ENCODE assay signal across 27 cellular contexts in the genomic region with DNA sequence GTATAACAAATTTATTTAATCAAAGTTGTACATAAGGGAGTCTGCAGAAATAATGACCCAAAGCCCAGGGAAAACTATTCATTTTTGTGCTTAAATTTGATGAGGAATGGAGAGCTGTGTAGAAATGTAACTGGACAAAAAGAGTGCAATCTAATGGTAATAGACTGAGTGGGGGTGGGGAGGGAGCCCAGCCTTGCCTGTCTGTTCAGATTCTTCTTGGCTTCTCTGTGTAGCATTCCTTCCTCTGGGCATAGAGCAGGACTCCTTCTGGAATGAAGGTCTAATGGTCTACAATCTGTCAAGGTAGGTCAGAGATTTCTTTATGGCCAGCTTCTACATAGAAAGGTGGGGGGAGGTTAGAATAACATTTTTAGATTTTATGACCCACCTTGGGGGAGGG.
"Had no signal": no experiment of that assay in that cellular context is flagged by ENCODE, and none has a peak within 500 bp of the region (broad histone marks: within the 10 kb centered on the region; RNA-seq: fewer than 3 reads in every experiment).

No MANE protein-coding gene starts in this region.

- H3K4me1 ChIP-seq: stomach, suprapubic skin, testis, thyroid gland, tibial artery, tibial nerve, transverse colon, upper lobe of left lung, upper lobe of right lung, uterus, vagina had no signal

- H3K27ac Mint-ChIP-seq: stimulated activated effector memory CD8-positive, alpha-beta T cell treated with anti-CD3 and anti-CD28 coated beads, Interleukin-12 subunit alpha, Interleukin-12 subunit beta, amount 100 ng/mL, for 72 hours; stimulated activated memory B cell treated with anti-CD40 and anti-IgM and Interleukin-4, amounts not matched to agents 10 μg/mL and 1 μg/mL and 100 μg/mL, for 72 hours; stimulated activated naive B cell treated with anti-CD40 and anti-IgM and Interleukin-4, amounts not matched to agents 10 μg/mL and 1 μg/mL and 100 μg/mL, for 72 hours; stimulated activated naive CD8-positive, alpha-beta T cell treated with anti-CD3 and anti-CD28 coated beads, Interleukin-15, amount 100 ng/mL, for 72 hours; stimulated activated naive CD8-positive, alpha-beta T cell treated with anti-CD3 and anti-CD28 coated beads, Interleukin-15, Interleukin-2, amounts not matched to agents 100 ng/mL and 50 ng/mL, for 24 hours; type B pancreatic cell had no signal

- H3K9me3 Mint-ChIP-seq: type B pancreatic cell had no signal

- H3K27me3 Mint-ChIP-seq: stimulated activated memory B cell treated with anti-CD40 and anti-IgM and Interleukin-4, amounts not matched to agents 10 μg/mL and 1 μg/mL and 100 μg/mL, for 72 hours; stimulated activated naive B cell treated with anti-CD40 and anti-IgM and Interleukin-4, amounts not matched to agents 10 μg/mL and 1 μg/mL and 100 μg/mL, for 72 hours; stimulated activated naive CD8-positive, alpha-beta T cell treated with anti-CD3 and anti-CD28 coated beads, Interleukin-15, amount 100 ng/mL, for 72 hours; stimulated activated naive CD8-positive, alpha-beta T cell treated with anti-CD3 and anti-CD28 coated beads, Interleukin-15, Interleukin-2, amounts not matched to agents 100 ng/mL and 50 ng/mL, for 24 hours; type B pancreatic cell had no signal

- DNase-seq: stimulated activated CD4-positive, alpha-beta T cell treated with anti-CD3 and anti-CD28 coated beads, Interleukin-2, amount 100 ng/mL, for 48 hours; stimulated activated CD4-positive, alpha-beta T cell treated with anti-CD3 and anti-CD28 coated beads, Interleukin-4, amount 100 ng/mL, for 1 hour; stimulated activated CD4-positive, alpha-beta T cell treated with anti-CD3 and anti-CD28 coated beads, Interleukin-4, amount 100 ng/mL, for 24 hours; stimulated activated CD4-positive, alpha-beta T cell treated with anti-CD3 and anti-CD28 coated beads, Interleukin-4, amount 100 ng/mL, for 4 hours; stimulated activated CD8-positive, alpha-beta memory T cell treated with anti-CD3 and anti-CD28 coated beads, Interleukin-4, amount 100 ng/mL, for 48 hours; stimulated activated naive B cell treated with anti-CD40 and anti-IgM and Interleukin-4, amounts not matched to agents 10 μg/mL and 1 μg/mL and 100 μg/mL, for 72 hours; stimulated activated naive CD4-positive, alpha-beta T cell; stimulated activated naive CD4-positive, alpha-beta T cell treated with Interleukin-2 at 50 U/mL for 16 hours; stimulated activated naive CD8-positive, alpha-beta T cell treated with anti-CD3 and anti-CD28 coated beads, Interleukin-15, amount 100 ng/mL, for 72 hours; stimulated activated naive CD8-positive, alpha-beta T cell treated with anti-CD3 and anti-CD28 coated beads, Interleukin-15, Interleukin-2, amounts not matched to agents 100 U/mL and 50 U/mL, for 24 hours; stomach; substantia nigra; testis; thyroid gland; tibial artery; transverse colon; upper lobe of left lung; upper lobe of right lung; uterus had no signal

- H3K27me3 ChIP-seq: stomach, suprapubic skin, testis, thyroid gland, tibial artery, tibial nerve, transverse colon, upper lobe of left lung, upper lobe of right lung, uterus, vagina had no signal

- ATAC-seq: stimulated activated effector memory CD8-positive, alpha-beta T cell treated with anti-CD3 and anti-CD28 coated beads, Interleukin-12 subunit alpha, Interleukin-12 subunit beta, amount 100 ng/mL, for 72 hours; stimulated activated memory B cell treated with anti-CD40 and anti-IgM and Interleukin-4, amounts not matched to agents 10 μg/mL and 1 μg/mL and 100 μg/mL, for 72 hours; stimulated activated naive B cell treated with anti-CD40 and anti-IgM and Interleukin-4, amounts not matched to agents 10 μg/mL and 1 μg/mL and 100 μg/mL, for 72 hours; stimulated activated naive CD8-positive, alpha-beta T cell treated with anti-CD3 and anti-CD28 coated beads, Interleukin-15, amount 100 ng/mL, for 72 hours; stimulated activated naive CD8-positive, alpha-beta T cell treated with anti-CD3 and anti-CD28 coated beads, Interleukin-15, Interleukin-2, amounts not matched to agents 100 U/mL and 50 U/mL, for 24 hours; upper lobe of right lung had no signal

- H3K4me3 Mint-ChIP-seq: stimulated activated effector memory CD8-positive, alpha-beta T cell treated with anti-CD3 and anti-CD28 coated beads, Interleukin-12 subunit alpha, Interleukin-12 subunit beta, amount 100 ng/mL, for 72 hours; stimulated activated memory B cell treated with anti-CD40 and anti-IgM and Interleukin-4, amounts not matched to agents 10 μg/mL and 1 μg/mL and 100 μg/mL, for 72 hours; stimulated activated naive B cell treated with anti-CD40 and anti-IgM and Interleukin-4, amounts not matched to agents 10 μg/mL and 1 μg/mL and 100 μg/mL, for 72 hours; stimulated activated naive CD8-positive, alpha-beta T cell treated with anti-CD3 and anti-CD28 coated beads, Interleukin-15, amount 100 ng/mL, for 72 hours; stimulated activated naive CD8-positive, alpha-beta T cell treated with anti-CD3 and anti-CD28 coated beads, Interleukin-15, Interleukin-2, amounts not matched to agents 100 ng/mL and 50 ng/mL, for 24 hours; type B pancreatic cell had no signal

- H3K4me3 ChIP-seq: stomach, suprapubic skin, testis, thoracic aorta, thyroid gland, tibial artery, tibial nerve, transverse colon, upper lobe of left lung, upper lobe of right lung, uterus, vagina had no signal

- H3K27ac ChIP-seq: stomach, suprapubic skin, testis, thoracic aorta, thyroid gland, tibial artery, tibial nerve, transverse colon, upper lobe of left lung, upper lobe of right lung, uterus, vagina had no signal

- H3K9me3 ChIP-seq: stomach, testis, thoracic aorta, thyroid gland, tibial artery, tibial nerve, transverse colon, upper lobe of left lung, upper lobe of right lung, uterus, vagina had no signal

- H3K4me1 Mint-ChIP-seq: stimulated activated effector memory CD8-positive, alpha-beta T cell treated with anti-CD3 and anti-CD28 coated beads, Interleukin-12 subunit alpha, Interleukin-12 subunit beta, amount 100 ng/mL, for 72 hours; stimulated activated memory B cell treated with anti-CD40 and anti-IgM and Interleukin-4, amounts not matched to agents 10 μg/mL and 1 μg/mL and 100 μg/mL, for 72 hours; stimulated activated naive B cell treated with anti-CD40 and anti-IgM and Interleukin-4, amounts not matched to agents 10 μg/mL and 1 μg/mL and 100 μg/mL, for 72 hours; stimulated activated naive CD8-positive, alpha-beta T cell treated with anti-CD3 and anti-CD28 coated beads, Interleukin-15, amount 100 ng/mL, for 72 hours had no signal

- H3K36me3 Mint-ChIP-seq: stimulated activated effector memory CD8-positive, alpha-beta T cell treated with anti-CD3 and anti-CD28 coated beads, Interleukin-12 subunit alpha, Interleukin-12 subunit beta, amount 100 ng/mL, for 72 hours; stimulated activated memory B cell treated with anti-CD40 and anti-IgM and Interleukin-4, amounts not matched to agents 10 μg/mL and 1 μg/mL and 100 μg/mL, for 72 hours; stimulated activated naive B cell treated with anti-CD40 and anti-IgM and Interleukin-4, amounts not matched to agents 10 μg/mL and 1 μg/mL and 100 μg/mL, for 72 hours; type B pancreatic cell had no signal

- H3K36me3 ChIP-seq: stomach, suprapubic skin, thoracic aorta, thyroid gland, tibial artery, tibial nerve, transverse colon, upper lobe of left lung, upper lobe of right lung, uterus, vagina had no signal
